In the genomic region with DNA sequence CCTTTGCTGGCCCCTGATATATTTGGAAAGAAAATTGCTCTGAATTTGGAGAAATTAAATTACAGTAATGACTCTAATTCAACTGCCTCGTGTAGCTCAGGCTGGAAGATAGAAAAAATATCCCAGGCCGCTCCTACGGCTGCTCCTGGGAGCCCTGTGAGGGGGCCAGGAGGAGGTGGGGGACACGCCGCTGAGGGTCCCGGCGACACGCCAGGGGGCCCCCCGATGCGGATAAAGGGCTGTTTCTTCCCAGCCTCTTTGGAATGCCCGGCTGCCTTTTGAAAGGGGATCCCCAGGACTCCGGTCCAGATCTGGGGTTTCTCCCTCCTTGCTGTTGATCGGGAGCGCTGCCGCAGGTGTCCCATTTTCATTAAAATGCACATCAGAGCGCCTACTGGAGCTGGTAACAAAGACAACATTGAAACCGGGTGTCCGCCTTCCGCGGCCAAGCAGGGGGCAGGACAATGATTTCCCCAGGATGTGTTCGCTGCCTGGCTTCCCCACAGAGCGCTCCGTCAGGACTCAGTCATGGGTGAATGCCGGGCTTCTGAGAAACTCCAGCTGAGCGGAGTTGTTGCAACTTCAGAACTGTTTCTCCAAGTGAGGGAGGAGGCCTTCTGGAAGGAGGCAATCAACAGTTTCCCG, we compare ENCODE assay signal across 8 cellular contexts.
DNase-seq lines count a peak whose midpoint lies in the region; ATAC-seq and TF ChIP-seq lines count a peak whose summit lies in the region.

No MANE protein-coding gene starts in this region.

- no peak overlapping the region for H3K9ac ChIP-seq in iPS-18a (ENCODE audit: low read length)

- no peak for ATAC-seq in GM19455 (IDR thresholded peaks at IDR 0.05; ENCODE audit: unreplicated experiment)
- ATAC-seq in HG03280 (IDR thresholded peaks at IDR 0.05; ENCODE audit: unreplicated experiment): no peak

- no peaks in the 10 kb centered on the region for H3K36me3 ChIP-seq in iPS-18a (ENCODE audit: control insufficient read depth, low read depth, low read length)
- no peaks in the 10 kb centered on the region for H3K36me3 ChIP-seq in SJCRH30

- DNase-seq in GOT3 (lab: John Stamatoyannopoulos, UW) (peak; percentile 25), choroid plexus epithelial cell (ENCODE audit: low read depth) (peak; percentile 91), renal cortical epithelial cell (ENCODE audit: low read depth) (peak; percentile 73), SJCRH30 (no peak), OCI-M1 (lab: John Stamatoyannopoulos, UW) (no peak)

- peak; percentile 35 for TF ChIP-seq CTCF in choroid plexus epithelial cell (conservative IDR thresholded peaks at IDR 0.05; ENCODE audit: low read depth, low read length)

- peaks cover 7% of the 10 kb centered on the region for H3K9me3 ChIP-seq in iPS-18a (ENCODE audit: control insufficient read depth, low read depth, low read length)
- H3K9me3 ChIP-seq in SJCRH30 (replicated peaks): no peaks in the 10 kb centered on the region

- H3K4me1 ChIP-seq in iPS-18a (ENCODE audit: control insufficient read depth, low read depth, low read length) (peaks cover 14% of the 10 kb centered on the region), SJCRH30 (no peaks in the 10 kb centered on the region; the same call in 1 of the 2 replicates)

- H3K27me3 ChIP-seq in iPS-18a (ENCODE audit: control insufficient read depth, insufficient read depth, low read length) (no peaks in the 10 kb centered on the region), SJCRH30 (no peaks in the 10 kb centered on the region)

- peak overlapping the region; percentile 55 for H3K4me3 ChIP-seq in choroid plexus epithelial cell (ENCODE audit: low read depth, low read length)
- peak overlapping the region; percentile 26 for H3K4me3 ChIP-seq in iPS-18a (ENCODE audit: low read length)
- no peak overlapping the region for H3K4me3 ChIP-seq in SJCRH30

- peak overlapping the region; percentile 31 for H3K27ac ChIP-seq in iPS-18a (ENCODE audit: low read length)
- H3K27ac ChIP-seq in SJCRH30: no peak overlapping the region

Comparison
In these comparisons a context has a peak if more than half of its experiments do, and no peak if none do; other contexts are left out.
1. DNase-seq: peak in GOT3 (single experiment), choroid plexus epithelial cell (single experiment) and renal cortical epithelial cell (single experiment); none in SJCRH30 (0 of 2) and OCI-M1 (single experiment).